ENCODE assay signal across 20 cellular contexts in the genomic region with DNA sequence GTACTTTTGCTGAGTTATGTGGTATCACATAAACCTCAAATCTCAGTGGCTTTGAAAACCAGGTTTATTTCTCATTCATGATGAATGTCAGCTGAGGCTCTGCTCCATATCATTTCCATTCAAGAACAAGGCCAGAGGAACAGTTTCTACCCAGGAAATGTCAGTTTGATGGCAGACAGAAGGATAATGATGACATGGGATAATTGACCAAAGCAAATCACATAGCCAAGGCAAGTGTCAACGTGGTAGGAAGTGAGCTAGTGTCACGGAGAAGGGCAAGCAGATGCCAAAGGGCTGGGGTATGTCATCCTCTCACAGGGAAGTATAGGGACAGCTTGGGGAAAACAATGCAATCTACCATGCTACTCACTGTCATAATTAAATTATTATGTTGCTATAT. TPM values are rescaled to one million over a fixed set of nuclear protein-coding genes. Genes with fewer than 3 reads are reported as not detected.
"Had no signal": no experiment of that assay in that cellular context is flagged by ENCODE, and none has a peak within 500 bp of the region (broad histone marks: within the 10 kb centered on the region; RNA-seq: fewer than 3 reads in every experiment).

No MANE protein-coding gene starts in this region.

- H3K9me3 ChIP-seq: SJCRH30 had no signal

- H3K4me1 ChIP-seq: SJCRH30 had no signal

- H3K36me3 ChIP-seq: SJCRH30 had no signal

- H3K27ac ChIP-seq: SJCRH30, SK-N-MC had no signal

- DNase-seq: KBM-7, MV-4-11, NCI-H1048, NCI-H1105, NCI-H1417, NCI-H1436 treated with DMSO at 0.1 percent for 48 hours, NCI-H1694, NCI-H1930, NCI-H2081, NCI-H2107, NCI-H2227 treated with DMSO at 0.1 percent for 48 hours, NCI-H524, NCI-H69, NCI-H774, RPMI8226, SHP77 treated with DMSO at 0.1 percent for 48 hours, SJCRH30 had no signal

- H3K27me3 ChIP-seq: SJCRH30 had no signal

- H3K4me3 ChIP-seq: SJCRH30, SK-N-MC had no signal

RNA-seq across cellular contexts. Expression of a gene that starts 12.3 kb away (rescaled TPM):
- total RNA-seq: HT-29, MCF 10A had no signal
